In the genomic region with DNA sequence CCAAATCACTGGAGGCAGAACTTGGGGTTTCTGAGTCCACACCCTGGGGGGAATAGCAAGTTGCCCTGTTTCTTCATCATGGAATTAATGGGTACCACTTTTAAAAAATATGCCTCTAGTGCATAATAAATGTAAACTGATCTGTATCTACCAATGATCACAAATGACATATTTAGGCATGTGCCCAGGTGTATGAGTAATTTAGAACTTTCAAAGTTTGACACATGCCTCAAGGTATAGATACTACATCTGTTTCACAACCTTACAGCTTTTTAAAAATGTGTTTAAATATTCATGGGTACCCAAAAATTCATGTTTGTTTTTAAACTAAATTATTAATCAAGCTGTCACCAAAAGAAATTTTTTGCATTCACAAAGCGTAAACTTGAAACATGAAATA, we compare ENCODE assay signal across 23 cellular contexts.
"Had no signal": no experiment of that assay in that cellular context is flagged by ENCODE, and none has a peak within 500 bp of the region (broad histone marks: within the 10 kb centered on the region; RNA-seq: fewer than 3 reads in every experiment).

No MANE protein-coding gene starts in this region.

- H3K36me3 ChIP-seq: neutrophil, upper lobe of right lung had no signal

- H3K27ac ChIP-seq: neutrophil, pancreas, psoas muscle, right atrium auricular region, thyroid gland, upper lobe of right lung had no signal

- H3K9me3 ChIP-seq: neutrophil, pancreas, psoas muscle, right atrium auricular region, thyroid gland, upper lobe of right lung had no signal

- H3K27me3 ChIP-seq: neutrophil, pancreas, right atrium auricular region, thyroid gland, upper lobe of right lung had no signal

- H3K4me3 Mint-ChIP-seq: activated naive CD4-positive, alpha-beta T cell treated with anti-CD3 and anti-CD28 coated beads for 36 hours; activated naive CD8-positive, alpha-beta T cell treated with anti-CD3 and anti-CD28 coated beads, Interleukin-2, amount 10 ng/mL, durations not matched to agents 7 days and 5 days; dendritic cell treated with granulocyte-macrophage colony-stimulating factor and Interleukin-4, amounts not matched to agents 40 ng/mL and 50 ng/mL, for 4 days; memory B cell; nephron; WTC11 had no signal

- H3K4me1 Mint-ChIP-seq: activated naive CD8-positive, alpha-beta T cell treated with anti-CD3 and anti-CD28 coated beads, Interleukin-2, amount 10 ng/mL, durations not matched to agents 7 days and 5 days; memory B cell had no signal

- H3K4me3 ChIP-seq: pancreas, psoas muscle, right atrium auricular region, thyroid gland, upper lobe of right lung had no signal

- ATAC-seq: left ventricle myocardium superior, pancreas, upper lobe of right lung, WTC11 had no signal

- H3K9me3 Mint-ChIP-seq: activated naive CD4-positive, alpha-beta T cell treated with anti-CD3 and anti-CD28 coated beads for 36 hours; activated naive CD8-positive, alpha-beta T cell treated with anti-CD3 and anti-CD28 coated beads, Interleukin-2, amount 10 ng/mL, durations not matched to agents 7 days and 5 days; dendritic cell treated with granulocyte-macrophage colony-stimulating factor and Interleukin-4, amounts not matched to agents 40 ng/mL and 50 ng/mL, for 4 days; nephron had no signal

- H3K36me3 Mint-ChIP-seq: activated naive CD8-positive, alpha-beta T cell treated with anti-CD3 and anti-CD28 coated beads, Interleukin-2, amount 10 ng/mL, durations not matched to agents 7 days and 5 days; memory B cell had no signal

- DNase-seq: activated effector memory CD4-positive, alpha-beta T cell treated with Interleukin-2 at 50 U/mL for 16 hours; activated naive CD4-positive, alpha-beta T cell treated with anti-CD3 and anti-CD28 coated beads for 36 hours; activated naive CD8-positive, alpha-beta T cell treated with anti-CD3 and anti-CD28 coated beads, Interleukin-2, amount 10 ng/mL, durations not matched to agents 7 days and 5 days; activated T-cell treated with anti-CD3 and anti-CD28 coated beads, Interleukin-2, amount 50 U/mL, for 1 hour; amniotic stem cell; effector CD4-positive, alpha-beta T cell; hippocampal formation; left ventricle myocardium superior; pancreas; psoas muscle; stimulated activated CD4-positive, alpha-beta T cell treated with anti-CD3 and anti-CD28 coated beads, Interleukin-4, amount 100 ng/mL, for 24 hours; stimulated activated naive CD4-positive, alpha-beta T cell treated with Interleukin-2 at 50 U/mL for 16 hours; T-helper 9 cell; thyroid gland; upper lobe of right lung had no signal

- H3K4me1 ChIP-seq: pancreas, upper lobe of right lung had no signal

- H3K27me3 Mint-ChIP-seq: activated naive CD8-positive, alpha-beta T cell treated with anti-CD3 and anti-CD28 coated beads, Interleukin-2, amount 10 ng/mL, durations not matched to agents 7 days and 5 days; dendritic cell treated with granulocyte-macrophage colony-stimulating factor and Interleukin-4, amounts not matched to agents 40 ng/mL and 50 ng/mL, for 4 days had no signal

- FAIRE-seq: endometrium, frontal cortex, pancreas had no signal

- H3K27ac Mint-ChIP-seq: activated naive CD4-positive, alpha-beta T cell treated with anti-CD3 and anti-CD28 coated beads for 36 hours; activated naive CD8-positive, alpha-beta T cell treated with anti-CD3 and anti-CD28 coated beads, Interleukin-2, amount 10 ng/mL, durations not matched to agents 7 days and 5 days; dendritic cell treated with granulocyte-macrophage colony-stimulating factor and Interleukin-4, amounts not matched to agents 40 ng/mL and 50 ng/mL, for 4 days; memory B cell; nephron; WTC11 had no signal
